12 cellular contexts compared by ENCODE assay signal in the genomic region with DNA sequence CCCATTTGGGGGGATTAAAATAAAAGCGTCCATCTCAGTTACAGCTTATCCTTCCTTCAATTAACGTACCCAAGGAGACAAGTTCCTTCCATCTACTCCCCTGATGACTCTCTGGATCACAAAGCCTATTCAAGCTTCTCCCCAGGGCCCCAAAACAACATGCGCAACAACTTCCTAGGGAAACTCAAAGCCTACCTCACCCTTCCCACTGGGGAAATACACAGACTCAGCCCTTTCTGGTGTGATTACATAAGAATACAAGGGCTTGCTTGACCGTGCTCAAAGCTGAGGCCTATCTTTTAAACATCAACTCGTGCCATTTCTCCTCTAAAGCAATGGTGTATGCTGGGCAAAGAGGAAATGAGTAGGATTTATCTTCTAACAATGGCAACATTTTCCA.
DNase-seq lines count a peak whose midpoint lies in the region; ATAC-seq and TF ChIP-seq lines count a peak whose summit lies in the region.
"Had no signal": no experiment of that assay in that cellular context is flagged by ENCODE, and none has a peak within 500 bp of the region (broad histone marks: within the 10 kb centered on the region; RNA-seq: fewer than 3 reads in every experiment).

No MANE protein-coding gene starts in this region.

- TF ChIP-seq CTCF in A673 (conservative IDR thresholded peaks at IDR 0.05; ENCODE audit: low read depth, low read length) (no peak), mesothelial cell of epicardium (IDR thresholded peaks at IDR 0.05; ENCODE audit: unreplicated experiment) (no peak)

- peaks cover 45% of the 10 kb centered on the region for H3K4me1 ChIP-seq in A673 (ENCODE audit: insufficient read depth, low read length, poor library complexity, severe bottlenecking)

- CTCF ChIA-PET in A673 (lab: Charles Lee), result no interaction called here

- no peak overlapping the region for H3K4me3 Mint-ChIP-seq in mesothelial cell of epicardium
- H3K4me3 Mint-ChIP-seq: activated naive CD4-positive, alpha-beta T cell treated with anti-CD3 and anti-CD28 coated beads, Interleukin-2, amount 10 ng/mL, durations not matched to agents 7 days and 5 days had no signal

- peak overlapping the region; percentile 94 for H3K27ac Mint-ChIP-seq in mesothelial cell of epicardium
- H3K27ac Mint-ChIP-seq: activated naive CD4-positive, alpha-beta T cell treated with anti-CD3 and anti-CD28 coated beads, Interleukin-2, amount 10 ng/mL, durations not matched to agents 7 days and 5 days had no signal

- H3K27me3 ChIP-seq in A673 (replicated peaks; ENCODE audit: insufficient read depth, low read depth, low read length, poor library complexity), result no peaks in the 10 kb centered on the region

- no peaks in the 10 kb centered on the region for H3K27me3 Mint-ChIP-seq in mesothelial cell of epicardium (ENCODE audit: low read depth)
- H3K27me3 Mint-ChIP-seq: activated naive CD4-positive, alpha-beta T cell treated with anti-CD3 and anti-CD28 coated beads, Interleukin-2, amount 10 ng/mL, durations not matched to agents 7 days and 5 days had no signal

- H3K36me3 Mint-ChIP-seq in mesothelial cell of epicardium, result peaks cover 24% of the 10 kb centered on the region

- peak overlapping the region; percentile 88 for H3K27ac ChIP-seq in A673 (ENCODE audit: low read depth, low read length, poor library complexity, severe bottlenecking)

- peaks cover 26% of the 10 kb centered on the region for H3K4me1 Mint-ChIP-seq in mesothelial cell of epicardium

- DNase-seq in A673 (ENCODE audit: low spot score), result peak; percentile 93
- peak; percentile 43 for DNase-seq in LHCN-M2 (ENCODE audit: low read depth)
- peak; percentile 27 for DNase-seq in fibroblast of peridontal ligament (ENCODE audit: extremely low read depth)
- DNase-seq in mesothelial cell of epicardium (ENCODE audit: low spot score in 2 of 2, unreplicated experiment in 2 of 2), result no peak
- no peak for DNase-seq in NCI-H2227 (lab: John Stamatoyannopoulos, UW; ENCODE audit: unreplicated experiment)
- no peak for DNase-seq in occipital lobe (lab: John Stamatoyannopoulos, UW)
- DNase-seq: activated naive CD4-positive, alpha-beta T cell treated with anti-CD3 and anti-CD28 coated beads, Interleukin-2, amount 10 ng/mL, durations not matched to agents 7 days and 5 days; effector CD4-positive, alpha-beta T cell; NCI-H1694 had no signal

- ATAC-seq in GM18519 (IDR thresholded peaks at IDR 0.05; ENCODE audit: low FRiP score, unreplicated experiment) (no peak), HG02642 (IDR thresholded peaks at IDR 0.05; ENCODE audit: poor library complexity, unreplicated experiment) (no peak)

- H3K4me3 ChIP-seq in A673 (ENCODE audit: low read depth, low read length, poor library complexity, severe bottlenecking), result no peak overlapping the region
- H3K4me3 ChIP-seq: skin epidermis had no signal

- H3K9me3 ChIP-seq in A673 (ENCODE audit: low read depth, low read length, poor library complexity, severe bottlenecking), result no peaks in the 10 kb centered on the region

- no TSS peak for BruUV-seq in A673 (replicated peaks; lab: Mats Ljungman, UMichigan)

- no peaks in the 10 kb centered on the region for H3K9me3 Mint-ChIP-seq in mesothelial cell of epicardium
- H3K9me3 Mint-ChIP-seq: activated naive CD4-positive, alpha-beta T cell treated with anti-CD3 and anti-CD28 coated beads, Interleukin-2, amount 10 ng/mL, durations not matched to agents 7 days and 5 days had no signal

- intact Hi-C loops in A673 (cut with micrococcal nuclease; ENCODE audit: unreplicated experiment), result no loop called here

- POLR2A ChIA-PET in A673 (lab: Charles Lee; ENCODE audit: low non-redundant PET), result interaction anchor here (0.6 to 0.9 kb wide), 2 partner anchors 28 to 31 kb away, joined by 6 to 10 read pairs; no protein-coding TSS in a partner anchor

- no peaks in the 10 kb centered on the region for H3K36me3 ChIP-seq in A673 (ENCODE audit: insufficient read depth, low read length, poor library complexity, severe bottlenecking)

Comparison
In these comparisons a context has a peak if more than half of its experiments do, and no peak if none do; other contexts are left out.
1. DNase-seq: peak in A673 (single experiment), LHCN-M2 (single experiment) and fibroblast of peridontal ligament (single experiment); none in mesothelial cell of epicardium (0 of 2), NCI-H2227 (single experiment) and occipital lobe (single experiment).